ENCODE assay signal across 30 cellular contexts in genomic region chr2:120626566-120626965, GRCh38.
DNase-seq lines count a peak whose midpoint lies in the region; ATAC-seq, FAIRE-seq and TF ChIP-seq lines count a peak whose summit lies in the region.
"Had no signal": no experiment of that assay in that cellular context is flagged by ENCODE, and none has a peak within 500 bp of the region (broad histone marks: within the 10 kb centered on the region; RNA-seq: fewer than 3 reads in every experiment).

No MANE protein-coding gene starts in this region.

- no peak overlapping the region for H4K5ac ChIP-seq in IMR-90 (ENCODE audit: low read depth, low read length)

- no peak overlapping the region for H3K14ac ChIP-seq in IMR-90 (replicated peaks; ENCODE audit: low read depth, low read length)

- no peaks in the 10 kb centered on the region for H3K9me3 Mint-ChIP-seq in activated CD4-positive, alpha-beta memory T cell treated with anti-CD3 and anti-CD28 coated beads for 36 hours
- H3K9me3 Mint-ChIP-seq: activated naive CD4-positive, alpha-beta T cell treated with anti-CD3 and anti-CD28 coated beads for 36 hours; activated T-cell treated with anti-CD3 and anti-CD28 coated beads, Interleukin-2, amount 50 U/mL, for 72 hours; stimulated activated naive CD8-positive, alpha-beta T cell treated with anti-CD3 and anti-CD28 coated beads, Interleukin-15, amount 100 ng/mL, for 72 hours had no signal

- no TSS peak for BruUV-seq in IMR-90 (replicated peaks; lab: Mats Ljungman, UMichigan)

- H3K27ac ChIP-seq in IMR-90 (ENCODE audit: insufficient read depth, low read length) = no peak overlapping the region
- peak overlapping the region; percentile 33 to 37 for H3K27ac ChIP-seq in ascending aorta
- H3K27ac ChIP-seq in stomach = peak overlapping the region in 4 of 5 donors; percentile 13 to 65 (median 56)
- H3K27ac ChIP-seq: adrenal gland; BLaER1 treated with 17β-estradiol and CSF1 and Interleukin-3, amounts not matched to agents 10 nM and 100 nM; colonic mucosa; foreskin keratinocyte; neutrophil; PC-9; skin epidermis; WERI-Rb-1 had no signal

- H3K36me3 Mint-ChIP-seq in activated CD4-positive, alpha-beta memory T cell treated with anti-CD3 and anti-CD28 coated beads for 36 hours = no peaks in the 10 kb centered on the region
- H3K36me3 Mint-ChIP-seq: naive B cell had no signal

- H3K9ac ChIP-seq in IMR-90 (ENCODE audit: low read depth, low read length) = no peak overlapping the region
- H3K9ac ChIP-seq: BLaER1 treated with 17β-estradiol and CSF1 and Interleukin-3, amounts not matched to agents 10 nM and 100 nM had no signal

- no peak overlapping the region for H4K91ac ChIP-seq in IMR-90 (ENCODE audit: insufficient read depth, low read depth, low read length)

- TF ChIP-seq CTCF in IMR-90 (conservative IDR thresholded peaks at IDR 0.05; ENCODE audit: low read depth, low read length) = no peak
- no peak for TF ChIP-seq CTCF in ascending aorta (IDR thresholded peaks at IDR 0.05)
- TF ChIP-seq CTCF in stomach (IDR thresholded peaks at IDR 0.05) = no peak
- TF ChIP-seq CTCF in foreskin fibroblast (IDR thresholded peaks at IDR 0.05; ENCODE audit: low read depth, low read length) = no peak

- FAIRE-seq in H54 (lab: Jason Lieb, UNC) = no peak
- FAIRE-seq: GM18507, HTR-8/SVneo had no signal

- H4K8ac ChIP-seq in IMR-90 (ENCODE audit: low read depth in 2 of 2, low read length in 2 of 2) = no peak overlapping the region

- 0 out of 2 replicates have a peak, but pooled peaks cover under 1% of the 10 kb centered on the region for H3K4me1 ChIP-seq in IMR-90 (ENCODE audit: control insufficient read depth, insufficient read depth, low read length)
- peaks cover 0 to 14% of the 10 kb centered on the region in 2 donors for H3K4me1 ChIP-seq in ascending aorta
- peaks cover 0 to 27% (median 18%) of the 10 kb centered on the region in 4 donors for H3K4me1 ChIP-seq in stomach
- H3K4me1 ChIP-seq: adrenal gland, colonic mucosa, foreskin keratinocyte had no signal

- H2BK5ac ChIP-seq in IMR-90 (ENCODE audit: low read depth, low read length, poor library complexity, severe bottlenecking) = no peak overlapping the region

- peak overlapping the region; percentile 20; the same call in 1 of the 2 replicates for H2AK5ac ChIP-seq in IMR-90 (ENCODE audit: low read depth, low read length)

- H3K27me3 Mint-ChIP-seq in activated CD4-positive, alpha-beta memory T cell treated with anti-CD3 and anti-CD28 coated beads for 36 hours = peaks cover 10% of the 10 kb centered on the region

- H2BK15ac ChIP-seq in IMR-90 (ENCODE audit: low read depth, low read length) = no peak overlapping the region

- in situ Hi-C loops in IMR-90 (cut with MboI; ENCODE audit: low sequenced_read_pairs) = no loop called here

- no peak overlapping the region for H3K56ac ChIP-seq in IMR-90 (ENCODE audit: extremely low read depth, insufficient read depth, low read length)

- H3K79me1 ChIP-seq in IMR-90 (ENCODE audit: low read depth in 1 of 2, low read length in 2 of 2) = no peaks in the 10 kb centered on the region

- no peak overlapping the region for H3K18ac ChIP-seq in IMR-90 (ENCODE audit: low read depth, low read length)

- H3K4me3 Mint-ChIP-seq in activated CD4-positive, alpha-beta memory T cell treated with anti-CD3 and anti-CD28 coated beads for 36 hours = no peak overlapping the region
- H3K4me3 Mint-ChIP-seq: activated naive CD4-positive, alpha-beta T cell treated with anti-CD3 and anti-CD28 coated beads for 36 hours; activated T-cell treated with anti-CD3 and anti-CD28 coated beads, Interleukin-2, amount 50 U/mL, for 72 hours; naive B cell; stimulated activated naive CD8-positive, alpha-beta T cell treated with anti-CD3 and anti-CD28 coated beads, Interleukin-15, amount 100 ng/mL, for 72 hours had no signal

- DNase-seq in IMR-90 (no peak), ascending aorta (ENCODE audit: low spot score in 2 of 2) (peak in 1 of 2 donors; percentile 57), kidney tubule cell (ENCODE audit: low spot score) (peak; percentile 51), stomach (no peak), foreskin fibroblast (no peak), H54 (ENCODE audit: insufficient read length, low spot score) (no peak)
- no peak for DNase-seq in activated CD4-positive, alpha-beta memory T cell treated with anti-CD3 and anti-CD28 coated beads for 36 hours
- DNase-seq: activated CD4-positive, alpha-beta T cell treated with anti-CD3 and anti-CD28 coated beads for 48 hours; activated naive CD4-positive, alpha-beta T cell treated with anti-CD3 and anti-CD28 coated beads for 36 hours; activated T-cell treated with anti-CD3 and anti-CD28 coated beads, Interleukin-2, amount 50 U/mL, for 72 hours; adrenal gland; colonic mucosa; DND-41; effector memory CD4-positive, alpha-beta T cell; foreskin keratinocyte; HCEC 1CT; KBM-7; naive B cell; NCI-H1417 treated with DMSO at 0.1 percent for 48 hours; NCI-H2107; NCI-H446; stimulated activated naive CD8-positive, alpha-beta T cell treated with anti-CD3 and anti-CD28 coated beads, Interleukin-15, amount 100 ng/mL, for 72 hours; WERI-Rb-1 had no signal

- dilution Hi-C loops in IMR-90 (cut with HindIII; ENCODE audit: low sequenced_read_pairs, unreplicated experiment) = no loop called here

- intact Hi-C loops in IMR-90 (cut with micrococcal nuclease) (no loop called here), ascending aorta (cut with DNase I) (loop anchor here (5.0 kb wide), 1 partner anchor 154 kb away; no protein-coding TSS in a partner anchor), stomach (cut with DNase I; ENCODE audit: low total_unique reads) (no loop called here)
- intact Hi-C loops in activated CD4-positive, alpha-beta memory T cell treated with anti-CD3 and anti-CD28 coated beads for 36 hours (cut with micrococcal nuclease) = no loop called here

- H2AK9ac ChIP-seq in IMR-90 (replicated peaks; ENCODE audit: low read depth, low read length, poor library complexity) = no peak overlapping the region

- TF ChIP-seq EP300 in stomach (IDR thresholded peaks at IDR 0.05) = no peak

- H3K27me3 ChIP-seq in IMR-90 (ENCODE audit: control insufficient read depth, insufficient read depth, low read length) (peaks cover 35% of the 10 kb centered on the region), ascending aorta (no peaks in the 10 kb centered on the region), stomach (peaks cover 0 to 5% (median 0%) of the 10 kb centered on the region in 3 donors)
- H3K27me3 ChIP-seq: adrenal gland; BLaER1 treated with 17β-estradiol and CSF1 and Interleukin-3, amounts not matched to agents 10 nM and 100 nM; colonic mucosa; neutrophil; tibial artery had no signal

- no peak overlapping the region for H3K27ac Mint-ChIP-seq in activated CD4-positive, alpha-beta memory T cell treated with anti-CD3 and anti-CD28 coated beads for 36 hours
- H3K27ac Mint-ChIP-seq: activated naive CD4-positive, alpha-beta T cell treated with anti-CD3 and anti-CD28 coated beads for 36 hours; activated T-cell treated with anti-CD3 and anti-CD28 coated beads, Interleukin-2, amount 50 U/mL, for 72 hours; naive B cell had no signal

- H3K4me2 ChIP-seq in IMR-90 (ENCODE audit: low read depth, low read length) = no peak overlapping the region
- H3K4me2 ChIP-seq: BLaER1 treated with 17β-estradiol and CSF1 and Interleukin-3, amounts not matched to agents 10 nM and 100 nM; PC-9 had no signal

- H3K9me1 ChIP-seq in IMR-90 (ENCODE audit: insufficient read depth, low read length) = no peaks in the 10 kb centered on the region

- H3K36me3 ChIP-seq in IMR-90 (ENCODE audit: control insufficient read depth, insufficient read depth, low read length) (no peaks in the 10 kb centered on the region), ascending aorta (no peaks in the 10 kb centered on the region), stomach (no peaks in the 10 kb centered on the region)
- H3K36me3 ChIP-seq: adrenal gland, colonic mucosa, neutrophil, tibial artery, WERI-Rb-1 had no signal

- H3K4me3 ChIP-seq in IMR-90 (ENCODE audit: insufficient read depth, low read depth, low read length) = no peak overlapping the region
- H3K4me3 ChIP-seq in ascending aorta = no peak overlapping the region
- H3K4me3 ChIP-seq in stomach = no peak overlapping the region
- no peak overlapping the region for H3K4me3 ChIP-seq in foreskin fibroblast (ENCODE audit: low read depth in 1 of 2, low read length in 2 of 2)
- H3K4me3 ChIP-seq: adrenal gland; BLaER1 treated with 17β-estradiol and CSF1 and Interleukin-3, amounts not matched to agents 10 nM and 100 nM; colonic mucosa; PC-9; skin epidermis; tibial artery had no signal

- no peak overlapping the region for H3K4ac ChIP-seq in IMR-90 (ENCODE audit: low read depth, low read length)

- H2AFZ ChIP-seq in IMR-90 (replicated peaks; ENCODE audit: low read length, poor library complexity) = no peak overlapping the region
- H2AFZ ChIP-seq: PC-9 had no signal

- CTCF ChIA-PET in IMR-90 (lab: Yijun Ruan, JAX) = no interaction called here
- CTCF ChIA-PET in activated CD4-positive, alpha-beta memory T cell treated with anti-CD3 and anti-CD28 coated beads for 36 hours (lab: Charles Lee) = interaction anchor here (0.6 kb wide), 1 partner anchor 1153 kb away, joined by 3 read pairs; no protein-coding TSS in a partner anchor

- POLR2A ChIA-PET in IMR-90 (lab: Charles Lee; ENCODE audit: unreplicated experiment) = no interaction called here
- POLR2A ChIA-PET in activated CD4-positive, alpha-beta memory T cell treated with anti-CD3 and anti-CD28 coated beads for 36 hours (lab: Charles Lee) = no interaction called here

- no peaks in the 10 kb centered on the region for H4K20me1 ChIP-seq in IMR-90 (ENCODE audit: insufficient read depth, low read length)
- H4K20me1 ChIP-seq: BLaER1 treated with 17β-estradiol and CSF1 and Interleukin-3, amounts not matched to agents 10 nM and 100 nM had no signal

- H2BK20ac ChIP-seq in IMR-90 (ENCODE audit: low read depth, low read length) = no peak overlapping the region

- TF ChIP-seq RAD21 in IMR-90 (IDR thresholded peaks at IDR 0.05; ENCODE audit: low read length) = no peak

- no peak overlapping the region for H3K23ac ChIP-seq in IMR-90 (ENCODE audit: low read depth, low read length)

- no peak for TF ChIP-seq POLR2A in IMR-90 (IDR thresholded peaks at IDR 0.05; ENCODE audit: low read depth, low read length)
- no peak for TF ChIP-seq POLR2A in stomach (IDR thresholded peaks at IDR 0.05)
- no peak for TF ChIP-seq POLR2A in H54 (IDR thresholded peaks at IDR 0.05; ENCODE audit: low read depth, low read length)

- ATAC-seq in IMR-90 (ENCODE audit: low read depth) = no peak
- ATAC-seq: activated T-cell treated with anti-CD3 and anti-CD28 coated beads, Interleukin-2, amount 50 U/mL, for 72 hours; foreskin keratinocyte; stimulated activated naive CD8-positive, alpha-beta T cell treated with anti-CD3 and anti-CD28 coated beads, Interleukin-15, amount 100 ng/mL, for 72 hours had no signal

- WGBS in IMR-90 (ENCODE audit: extremely low coverage in 2 of 2, insufficient read length in 1 of 2), 2 experiments = 73% methylated on average over 3 of the region's 6 CpGs; no CpG with 5 or more reads in 1 of the 2 experiments
- WGBS in stomach, 5 donors = 59 to 74% (median 67%) methylated on average over 6 of the region's 6 CpGs

- peaks cover 8% of the 10 kb centered on the region for H3K9me3 ChIP-seq in IMR-90 (ENCODE audit: control insufficient read depth, insufficient read depth, low read length)
- H3K9me3 ChIP-seq in ascending aorta = no peaks in the 10 kb centered on the region
- H3K9me3 ChIP-seq in stomach = peaks cover 0 to 6% (median 0%) of the 10 kb centered on the region in 4 donors
- H3K9me3 ChIP-seq: adrenal gland, colonic mucosa, neutrophil, tibial artery had no signal

- no peaks in the 10 kb centered on the region for H3K4me1 Mint-ChIP-seq in activated CD4-positive, alpha-beta memory T cell treated with anti-CD3 and anti-CD28 coated beads for 36 hours (ENCODE audit: low read depth)
- H3K4me1 Mint-ChIP-seq: stimulated activated naive CD8-positive, alpha-beta T cell treated with anti-CD3 and anti-CD28 coated beads, Interleukin-15, amount 100 ng/mL, for 72 hours had no signal

- no peak overlapping the region for H2BK120ac ChIP-seq in IMR-90 (ENCODE audit: low read depth, low read length)
